22 cellular contexts compared by ENCODE assay signal in genomic region chr1:42762269-42762668, GRCh38. TPM values are rescaled to one million over a fixed set of nuclear protein-coding genes. Genes with fewer than 3 reads are reported as not detected.
DNase-seq lines count a peak whose midpoint lies in the region; ATAC-seq, FAIRE-seq and TF ChIP-seq lines count a peak whose summit lies in the region.
"Had no signal": no experiment of that assay in that cellular context is flagged by ENCODE, and none has a peak within 500 bp of the region (broad histone marks: within the 10 kb centered on the region; RNA-seq: fewer than 3 reads in every experiment).

No MANE protein-coding gene starts in this region.

- BruUV-seq in HepG2 (replicated peaks; lab: Mats Ljungman, UMichigan), result no TSS peak

- H2AK5ac ChIP-seq in trophoblast cell (ENCODE audit: low read length), result no peak overlapping the region

- H3K9ac ChIP-seq in HepG2 (ENCODE audit: insufficient read depth, low read depth, low read length) (no peak overlapping the region), Loucy (ENCODE audit: low read depth, low read length, poor library complexity, severe bottlenecking) (no peak overlapping the region), trophoblast cell (ENCODE audit: low read length) (peak overlapping the region; percentile 9), Karpas-422 (ENCODE audit: low read length) (no peak overlapping the region)

- H2BK5ac ChIP-seq in trophoblast cell (ENCODE audit: low read depth, low read length, poor library complexity), result no peak overlapping the region

- no peak overlapping the region for H2BK120ac ChIP-seq in trophoblast cell (ENCODE audit: insufficient read depth, low read length, poor library complexity)

- H3K4ac ChIP-seq in trophoblast cell (ENCODE audit: low read depth, low read length), result no peak overlapping the region

- peaks cover 24% of the 10 kb centered on the region for H3K4me1 ChIP-seq in HepG2 (ENCODE audit: insufficient read depth, low read length)
- peaks cover 0 to 11% (median 7%) of the 10 kb centered on the region in 4 donors for H3K4me1 ChIP-seq in right lobe of liver
- peaks cover 28% of the 10 kb centered on the region for H3K4me1 ChIP-seq in Loucy (ENCODE audit: insufficient read depth, low read length, poor library complexity, severe bottlenecking)
- H3K4me1 ChIP-seq in trophoblast cell (ENCODE audit: control insufficient read depth in 1 of 2, insufficient read depth in 2 of 2, low read length in 2 of 2), result peaks cover 0 to 3% of the 10 kb centered on the region in 2 experiments
- peaks cover 28% of the 10 kb centered on the region for H3K4me1 ChIP-seq in Karpas-422 (ENCODE audit: low read length)

- peak overlapping the region; percentile 52 for H3K27ac Mint-ChIP-seq in dendritic cell treated with granulocyte-macrophage colony-stimulating factor and Interleukin-4, amounts not matched to agents 40 ng/mL and 50 ng/mL, for 4 days
- H3K27ac Mint-ChIP-seq: B cell had no signal

- TF ChIP-seq EP300 in HepG2 (IDR thresholded peaks at IDR 0.05; ENCODE audit: low read depth in 2 of 2, low read length in 2 of 2) (no peak), HepG2 (CRISPR knock-in tag; IDR thresholded peaks at IDR 0.05; ENCODE audit: borderline replicate concordance) (no peak)

- H3K27ac ChIP-seq in HepG2 (ENCODE audit: extremely low read length, insufficient read depth, low read length), result peak overlapping the region; percentile 9
- H3K27ac ChIP-seq in right lobe of liver, result no peak overlapping the region
- H3K27ac ChIP-seq in trophoblast cell (ENCODE audit: low read depth, low read length), result no peak overlapping the region
- no peak overlapping the region for H3K27ac ChIP-seq in Karpas-422 (ENCODE audit: low read length)

- H3K4me2 ChIP-seq in HepG2 (ENCODE audit: low read depth, low read length) (no peak overlapping the region), Loucy (ENCODE audit: low read depth, low read length, poor library complexity, severe bottlenecking) (peak overlapping the region; percentile 41), trophoblast cell (ENCODE audit: low read length) (no peak overlapping the region), Karpas-422 (ENCODE audit: low read depth, low read length, poor library complexity, severe bottlenecking) (no peak overlapping the region)

- peak overlapping the region; percentile 35 for H3K18ac ChIP-seq in trophoblast cell (ENCODE audit: low read length)

- no peak for FAIRE-seq in HepG2 (lab: Jason Lieb, UNC)

- H3K79me1 ChIP-seq in trophoblast cell (ENCODE audit: low read length), result peaks cover 9% of the 10 kb centered on the region

- H4K91ac ChIP-seq in trophoblast cell (ENCODE audit: low read depth, low read length), result no peak overlapping the region

- ATAC-seq in HepG2 (no peak), right lobe of liver (no peak)

- 72% methylated on average over 5 of the region's 5 CpGs for WGBS in HepG2 (ENCODE audit: low lambda C conversion rate)
- WGBS in right lobe of liver (ENCODE audit: insufficient coverage, low coverage, low lambda C conversion rate, missing lambda C conversion rate), result 67% methylated on average over 4 of the region's 5 CpGs
- no CpG with 5 or more reads among the region's 5 CpGs for WGBS in trophoblast cell (ENCODE audit: extremely low coverage, insufficient coverage, insufficient read length)

- DNase-seq in HepG2 (ENCODE audit: low spot score), result no peak
- no peak for DNase-seq in right lobe of liver
- DNase-seq in trophoblast cell, result no peak
- no peak for DNase-seq in Karpas-422
- DNase-seq in HuH-7.5 (ENCODE audit: low spot score), result no peak
- no peak for DNase-seq in activated CD8-positive, alpha-beta memory T cell treated with anti-CD3 and anti-CD28 coated beads for 24 hours
- DNase-seq: DMS153, GOT3, Kasumi-1, MG63, NCI-H1105 treated with DMSO at 0.1 percent for 48 hours, NCI-H146, NCI-H2029, NCI-H446, NCI-H526, RPMI8226, SHP77 had no signal

- H3K36me3 ChIP-seq in HepG2 (replicated peaks in 1 of 2; ENCODE audit: control insufficient read depth in 1 of 2, insufficient read depth in 2 of 2, low read length in 2 of 2) (peaks cover 4 to 31% of the 10 kb centered on the region in 2 experiments; a peak in 3 of 5 replicates), right lobe of liver (peaks cover 0 to 32% (median 11%) of the 10 kb centered on the region in 4 donors), Loucy (ENCODE audit: insufficient read depth, low read length) (peaks cover 20% of the 10 kb centered on the region; the same call in 1 of the 2 replicates), trophoblast cell (ENCODE audit: control insufficient read depth in 1 of 2, insufficient read depth in 2 of 2, low read length in 2 of 2) (peaks cover 15 to 24% of the 10 kb centered on the region in 2 experiments), Karpas-422 (ENCODE audit: insufficient read depth, low read length) (peaks cover 6% of the 10 kb centered on the region; the same call in 1 of the 2 replicates)

- H2AFZ ChIP-seq in HepG2 (ENCODE audit: low read length), result no peak overlapping the region
- H2AFZ ChIP-seq in Loucy (ENCODE audit: low read length), result no peak overlapping the region
- H2AFZ ChIP-seq in trophoblast cell (ENCODE audit: insufficient read depth, low read length, poor library complexity), result no peak overlapping the region
- H2AFZ ChIP-seq in Karpas-422 (ENCODE audit: low read length), result no peak overlapping the region

- in situ Hi-C loops in HepG2 (cut with HindIII; ENCODE audit: extremely low pct_ligation_motif_present, low pct_unique_long_range_greater_than_20kb), result no loop called here

- TF ChIP-seq CTCF in HepG2 (CRISPR knock-in tag; IDR thresholded peaks at IDR 0.05) (no peak), right lobe of liver (IDR thresholded peaks at IDR 0.05) (no peak), Loucy (conservative IDR thresholded peaks at IDR 0.05; ENCODE audit: low read length) (no peak)

- no peaks in the 10 kb centered on the region for H3F3A ChIP-seq in Loucy (ENCODE audit: low read depth)

- H3K23ac ChIP-seq in trophoblast cell (ENCODE audit: low read length), result no peak overlapping the region

- no peak for TF ChIP-seq POLR2A in HepG2 (IDR thresholded peaks at IDR 0.05; ENCODE audit: insufficient read depth in 1 of 2, low read depth in 2 of 2, low read length in 2 of 2)
- TF ChIP-seq POLR2A in right lobe of liver (IDR thresholded peaks at IDR 0.05), result no peak

- H3K4me3 ChIP-seq in HepG2 (replicated peaks in 1 of 3; ENCODE audit: insufficient read depth in 1 of 3, low read depth in 2 of 3, low read length in 3 of 3) (no peak overlapping the region), right lobe of liver (no peak overlapping the region), Loucy (ENCODE audit: low read length, poor library complexity, severe bottlenecking) (no peak overlapping the region), trophoblast cell (ENCODE audit: low read depth, low read length) (no peak overlapping the region), Karpas-422 (ENCODE audit: low read length) (no peak overlapping the region)
- H3K4me3 ChIP-seq: HAP-1, MG63 had no signal

- intact Hi-C loops in HepG2 (cut with micrococcal nuclease; ENCODE audit: unreplicated experiment) (no loop called here), right lobe of liver (cut with DNase I) (no loop called here)
- intact Hi-C loops in dendritic cell treated with granulocyte-macrophage colony-stimulating factor and Interleukin-4, amounts not matched to agents 40 ng/mL and 50 ng/mL, for 4 days (cut with micrococcal nuclease), result no loop called here

- H4K12ac ChIP-seq in trophoblast cell (ENCODE audit: low read depth, low read length), result no peak overlapping the region

- H3K79me2 ChIP-seq in HepG2 (ENCODE audit: insufficient read depth, low read length), result peaks cover 33% of the 10 kb centered on the region
- H3K79me2 ChIP-seq in Loucy (ENCODE audit: insufficient read depth, low read length), result peaks cover 38% of the 10 kb centered on the region
- peaks cover 8% of the 10 kb centered on the region for H3K79me2 ChIP-seq in trophoblast cell (ENCODE audit: control insufficient read depth, insufficient read depth, low read length, poor library complexity)
- peaks cover 32% of the 10 kb centered on the region for H3K79me2 ChIP-seq in Karpas-422 (ENCODE audit: low read length)

- no peak overlapping the region for H3K4me3 Mint-ChIP-seq in dendritic cell treated with granulocyte-macrophage colony-stimulating factor and Interleukin-4, amounts not matched to agents 40 ng/mL and 50 ng/mL, for 4 days
- H3K4me3 Mint-ChIP-seq: B cell had no signal

- H3K9me3 ChIP-seq in HepG2 (ENCODE audit: low read length) (no peaks in the 10 kb centered on the region), right lobe of liver (no peaks in the 10 kb centered on the region), Loucy (ENCODE audit: insufficient read depth, low read depth, low read length) (no peaks in the 10 kb centered on the region), trophoblast cell (ENCODE audit: insufficient read depth, low read depth, low read length) (no peaks in the 10 kb centered on the region), Karpas-422 (ENCODE audit: low read length) (no peaks in the 10 kb centered on the region)
- H3K9me3 ChIP-seq: HAP-1, MG63 had no signal

- no peak for TF ChIP-seq RAD21 in HepG2 (CRISPR knock-in tag; IDR thresholded peaks at IDR 0.05)

- no peaks in the 10 kb centered on the region for H3K9me3 Mint-ChIP-seq in dendritic cell treated with granulocyte-macrophage colony-stimulating factor and Interleukin-4, amounts not matched to agents 40 ng/mL and 50 ng/mL, for 4 days

- H3K27me3 Mint-ChIP-seq in dendritic cell treated with granulocyte-macrophage colony-stimulating factor and Interleukin-4, amounts not matched to agents 40 ng/mL and 50 ng/mL, for 4 days, result no peaks in the 10 kb centered on the region
- H3K27me3 Mint-ChIP-seq: B cell had no signal

- CTCF ChIA-PET in HepG2 (lab: Yijun Ruan, JAX; ENCODE audit: low intra/inter-chr PET ratio, low total read pairs), result no interaction called here

- H4K8ac ChIP-seq in trophoblast cell (ENCODE audit: low read depth, low read length), result no peak overlapping the region

- no peaks in the 10 kb centered on the region; a peak in 1 of 5 replicates for H3K27me3 ChIP-seq in HepG2 (ENCODE audit: control insufficient read depth in 1 of 2, insufficient read depth in 2 of 2, low read length in 2 of 2)
- no peaks in the 10 kb centered on the region for H3K27me3 ChIP-seq in right lobe of liver
- no peaks in the 10 kb centered on the region for H3K27me3 ChIP-seq in Loucy (ENCODE audit: insufficient read depth, low read length, poor library complexity, severe bottlenecking)
- H3K27me3 ChIP-seq in trophoblast cell (ENCODE audit: insufficient read depth, low read length), result no peaks in the 10 kb centered on the region
- no peaks in the 10 kb centered on the region for H3K27me3 ChIP-seq in Karpas-422 (ENCODE audit: low read length)
- H3K27me3 ChIP-seq: MG63 had no signal

- peaks cover 26% of the 10 kb centered on the region for H3K4me1 Mint-ChIP-seq in dendritic cell treated with granulocyte-macrophage colony-stimulating factor and Interleukin-4, amounts not matched to agents 40 ng/mL and 50 ng/mL, for 4 days (ENCODE audit: low read depth)

- H4K20me1 ChIP-seq in HepG2 (ENCODE audit: insufficient read depth, low read length) (no peaks in the 10 kb centered on the region; the same call in 1 of the 2 replicates), Loucy (ENCODE audit: insufficient read depth, low read length, poor library complexity, severe bottlenecking) (peaks cover 18% of the 10 kb centered on the region), Karpas-422 (ENCODE audit: insufficient read depth, low read depth, low read length) (no peaks in the 10 kb centered on the region)

- no peak overlapping the region for H2BK12ac ChIP-seq in trophoblast cell (ENCODE audit: low read length)

- H3K14ac ChIP-seq in trophoblast cell (ENCODE audit: low read length), result no peak overlapping the region

- H3K9me2 ChIP-seq in Loucy (replicated peaks; ENCODE audit: low read depth, low read length) (no peaks in the 10 kb centered on the region), Karpas-422 (replicated peaks; ENCODE audit: insufficient read depth, low read length) (no peaks in the 10 kb centered on the region)

- POLR2A ChIA-PET in HepG2 (lab: Yijun Ruan, JAX), result no interaction called here

- peaks cover 43% of the 10 kb centered on the region for H3K36me3 Mint-ChIP-seq in dendritic cell treated with granulocyte-macrophage colony-stimulating factor and Interleukin-4, amounts not matched to agents 40 ng/mL and 50 ng/mL, for 4 days (ENCODE audit: low read depth)

RNA-seq across cellular contexts. Expression of gene P3H1, which starts 4.6 kb away (rescaled TPM):
- 18.7 and 64.6 TPM in 2 replicates for total RNA-seq in HepG2 (2016; rRNA removed; fragmentation: Illumina TruSeq; extraction: Trizol)
- total RNA-seq in HepG2 (2016; cell fraction: cytosol; rRNA removed; fragmentation: Illumina TruSeq; extraction: Trizol; ENCODE audit: low read depth), result 7.7 and 10.2 TPM in 2 replicates
- total RNA-seq in HepG2 (2016; cell fraction: insoluble cytoplasmic fraction; rRNA removed; fragmentation: Illumina TruSeq; extraction: Trizol), result 17.1 and 62.4 TPM in 2 replicates
- 13.7 and 16.5 TPM in 2 replicates for total RNA-seq in HepG2 (2016; cell fraction: membrane; rRNA removed; fragmentation: Illumina TruSeq; extraction: Trizol)
- total RNA-seq in HepG2 (2016; cell fraction: nucleus; rRNA removed; fragmentation: Illumina TruSeq; extraction: Trizol), result 78.4 and 82.0 TPM in 2 replicates
- polyA plus RNA-seq in HepG2 (2011; rRNA removed), result 113 and 120 TPM in 2 replicates
- 56.7 and 104 TPM in 2 replicates for polyA plus RNA-seq in HepG2 (2011; cell fraction: cytosol; rRNA removed)
- polyA plus RNA-seq in HepG2 (2011; cell fraction: nucleus; rRNA removed), result 450 and 596 TPM in 2 replicates
- polyA plus RNA-seq in HepG2 (2012), result 41.5 and 50.0 TPM in 2 replicates
- polyA plus RNA-seq in HepG2 (2016; cell fraction: cytosol; fragmentation: Illumina TruSeq; extraction: Trizol; ENCODE audit: low read depth), result 9.2 and 9.6 TPM in 2 replicates
- 19.1 and 25.3 TPM in 2 replicates for polyA plus RNA-seq in HepG2 (2016; cell fraction: insoluble cytoplasmic fraction; fragmentation: Illumina TruSeq; extraction: Trizol; ENCODE audit: low read depth)
- 9.6 and 14.2 TPM in 2 replicates for polyA plus RNA-seq in HepG2 (2016; cell fraction: membrane; fragmentation: Illumina TruSeq; extraction: Trizol; ENCODE audit: low read depth)
- polyA plus RNA-seq in HepG2 (2016; cell fraction: nucleus; fragmentation: Illumina TruSeq; extraction: Trizol; ENCODE audit: insufficient read depth, low read depth), result 186 and 190 TPM in 2 replicates
- 93.6 and 129 TPM in 2 replicates for polyA minus RNA-seq in HepG2 (2011; rRNA and poly(A)+ RNA removed; ENCODE audit: low replicate concordance)
- 49.2 and 50.5 TPM in 2 replicates for polyA minus RNA-seq in HepG2 (2011; cell fraction: cytosol; rRNA and poly(A)+ RNA removed)
- 100 and 101 TPM in 2 replicates for polyA minus RNA-seq in HepG2 (2011; cell fraction: nucleus; rRNA and poly(A)+ RNA removed)
- 10 to 100 TPM; 19.7 to 25.3 (median 21.6) TPM for total RNA-seq in right lobe of liver
- 72.4 and 74.8 TPM in 2 replicates for polyA plus RNA-seq in trophoblast cell (2013)
- total RNA-seq in Karpas-422 (2014; rRNA removed; shearing (Covaris generic); ENCODE audit: low replicate concordance), result 18.1 and 49.1 TPM in 2 replicates

RNA-seq across cellular contexts. Expression of gene C1orf50, which starts 4.8 kb away (rescaled TPM):
- 4.8 and 5.3 TPM in 2 replicates for total RNA-seq in HepG2 (2016; rRNA removed; fragmentation: Illumina TruSeq; extraction: Trizol)
- total RNA-seq in HepG2 (2016; cell fraction: cytosol; rRNA removed; fragmentation: Illumina TruSeq; extraction: Trizol; ENCODE audit: low read depth), result 10.8 and 12.2 TPM in 2 replicates
- total RNA-seq in HepG2 (2016; cell fraction: insoluble cytoplasmic fraction; rRNA removed; fragmentation: Illumina TruSeq; extraction: Trizol), result 2.9 and 3.7 TPM in 2 replicates
- 3.9 and 5.2 TPM in 2 replicates for total RNA-seq in HepG2 (2016; cell fraction: membrane; rRNA removed; fragmentation: Illumina TruSeq; extraction: Trizol)
- total RNA-seq in HepG2 (2016; cell fraction: nucleus; rRNA removed; fragmentation: Illumina TruSeq; extraction: Trizol), result 2.9 and 5.1 TPM in 2 replicates
- 4.3 and 5.5 TPM in 2 replicates for polyA plus RNA-seq in HepG2 (2011; rRNA removed)
- 3.5 and 5.8 TPM in 2 replicates for polyA plus RNA-seq in HepG2 (2011; cell fraction: cytosol; rRNA removed)
- polyA plus RNA-seq in HepG2 (2011; cell fraction: nucleus; rRNA removed), result 1.6 and 3.2 TPM in 2 replicates
- polyA plus RNA-seq in HepG2 (2012), result 2.2 and 6.4 TPM in 2 replicates
- polyA plus RNA-seq in HepG2 (2016; cell fraction: cytosol; fragmentation: Illumina TruSeq; extraction: Trizol; ENCODE audit: low read depth), result 5.6 and 5.8 TPM in 2 replicates
- polyA plus RNA-seq in HepG2 (2016; cell fraction: insoluble cytoplasmic fraction; fragmentation: Illumina TruSeq; extraction: Trizol; ENCODE audit: low read depth), result 6.1 and 6.6 TPM in 2 replicates
- 5.2 and 6.0 TPM in 2 replicates for polyA plus RNA-seq in HepG2 (2016; cell fraction: membrane; fragmentation: Illumina TruSeq; extraction: Trizol; ENCODE audit: low read depth)
- polyA plus RNA-seq in HepG2 (2016; cell fraction: nucleus; fragmentation: Illumina TruSeq; extraction: Trizol; ENCODE audit: insufficient read depth, low read depth), result 5.7 and 7.0 TPM in 2 replicates
- 1.6 and 1.8 TPM in 2 replicates for polyA minus RNA-seq in HepG2 (2011; rRNA and poly(A)+ RNA removed; ENCODE audit: low replicate concordance)
- polyA minus RNA-seq in HepG2 (2011; cell fraction: cytosol; rRNA and poly(A)+ RNA removed), result 1.3 and 2.1 TPM in 2 replicates
- polyA minus RNA-seq in HepG2 (2011; cell fraction: nucleus; rRNA and poly(A)+ RNA removed), result 8.0 and 9.6 TPM in 2 replicates
- total RNA-seq in right lobe of liver, result 1 to 10 TPM; 4.7 to 6.4 (median 5.3) TPM
- 1.8 and 3.0 TPM in 2 replicates for polyA plus RNA-seq in trophoblast cell (2013)
- total RNA-seq in Karpas-422 (2014; rRNA removed; shearing (Covaris generic); ENCODE audit: low replicate concordance), result 5.5 and 12.2 TPM in 2 replicates

RNA-seq across cellular contexts. Expression of gene CLDN19, which starts 22.2 kb away (rescaled TPM):
- total RNA-seq in HepG2 (2016; rRNA removed; fragmentation: Illumina TruSeq; extraction: Trizol) (4.3 and 7.6 TPM in 2 replicates), right lobe of liver (1 to 10 TPM in 1 of 6 experiments, not detected in 5; 1.0 TPM)
- 1.0 and 1.9 TPM in 2 replicates for total RNA-seq in HepG2 (2016; cell fraction: cytosol; rRNA removed; fragmentation: Illumina TruSeq; extraction: Trizol; ENCODE audit: low read depth)
- 3.7 and 6.4 TPM in 2 replicates for total RNA-seq in HepG2 (2016; cell fraction: insoluble cytoplasmic fraction; rRNA removed; fragmentation: Illumina TruSeq; extraction: Trizol)
- total RNA-seq in HepG2 (2016; cell fraction: membrane; rRNA removed; fragmentation: Illumina TruSeq; extraction: Trizol), result 4.7 and 5.3 TPM in 2 replicates
- total RNA-seq in HepG2 (2016; cell fraction: nucleus; rRNA removed; fragmentation: Illumina TruSeq; extraction: Trizol), result 5.6 and 6.8 TPM in 2 replicates
- polyA plus RNA-seq in HepG2 (2011; rRNA removed), result 5.0 and 5.3 TPM in 2 replicates
- polyA plus RNA-seq in HepG2 (2011; cell fraction: cytosol; rRNA removed), result 3.6 and 5.9 TPM in 2 replicates
- 4.7 and 5.6 TPM in 2 replicates for polyA plus RNA-seq in HepG2 (2011; cell fraction: nucleus; rRNA removed)
- 2.5 and 3.7 TPM in 2 replicates for polyA plus RNA-seq in HepG2 (2012)
- polyA plus RNA-seq in HepG2 (2016; cell fraction: cytosol; fragmentation: Illumina TruSeq; extraction: Trizol; ENCODE audit: low read depth), result 2.8 and 3.0 TPM in 2 replicates
- polyA plus RNA-seq in HepG2 (2016; cell fraction: insoluble cytoplasmic fraction; fragmentation: Illumina TruSeq; extraction: Trizol; ENCODE audit: low read depth), result 3.9 and 4.5 TPM in 2 replicates
- polyA plus RNA-seq in HepG2 (2016; cell fraction: membrane; fragmentation: Illumina TruSeq; extraction: Trizol; ENCODE audit: low read depth), result 5.5 TPM in 2 replicates
- polyA plus RNA-seq in HepG2 (2016; cell fraction: nucleus; fragmentation: Illumina TruSeq; extraction: Trizol; ENCODE audit: insufficient read depth, low read depth), result 8.6 and 9.4 TPM in 2 replicates
- 10.8 TPM in 1 of 2 replicates, not detected in the other for polyA minus RNA-seq in HepG2 (2011; rRNA and poly(A)+ RNA removed; ENCODE audit: low replicate concordance)
- 2.8 and 2.9 TPM in 2 replicates for polyA minus RNA-seq in HepG2 (2011; cell fraction: cytosol; rRNA and poly(A)+ RNA removed)
- polyA minus RNA-seq in HepG2 (2011; cell fraction: nucleus; rRNA and poly(A)+ RNA removed), result 1.2 and 2.1 TPM in 2 replicates
- 1.8 TPM in 2 replicates for polyA plus RNA-seq in trophoblast cell (2013)
- total RNA-seq in Karpas-422 (2014; rRNA removed; shearing (Covaris generic); ENCODE audit: low replicate concordance), result not detected in 2 replicates
- total RNA-seq: B cell, SK-MEL-5 had no signal

RNA-seq across cellular contexts. Expression of gene TMEM269, which starts 22.5 kb away (rescaled TPM):
- total RNA-seq in HepG2 (2016; rRNA removed; fragmentation: Illumina TruSeq; extraction: Trizol), result 0.15 and 0.24 TPM in 2 replicates
- not detected in 2 replicates for total RNA-seq in HepG2 (2016; cell fraction: cytosol; rRNA removed; fragmentation: Illumina TruSeq; extraction: Trizol; ENCODE audit: low read depth)
- 0.11 TPM in 1 of 2 replicates, not detected in the other for total RNA-seq in HepG2 (2016; cell fraction: insoluble cytoplasmic fraction; rRNA removed; fragmentation: Illumina TruSeq; extraction: Trizol)
- 0.06 TPM in 1 of 2 replicates, not detected in the other for total RNA-seq in HepG2 (2016; cell fraction: membrane; rRNA removed; fragmentation: Illumina TruSeq; extraction: Trizol)
- 0.28 TPM in 1 of 2 replicates, not detected in the other for total RNA-seq in HepG2 (2016; cell fraction: nucleus; rRNA removed; fragmentation: Illumina TruSeq; extraction: Trizol)
- polyA plus RNA-seq in HepG2 (2011; rRNA removed), result 0.14 and 0.21 TPM in 2 replicates
- 0.04 and 0.05 TPM in 2 replicates for polyA plus RNA-seq in HepG2 (2011; cell fraction: cytosol; rRNA removed)
- polyA plus RNA-seq in HepG2 (2011; cell fraction: nucleus; rRNA removed), result 0.24 and 0.28 TPM in 2 replicates
- 0.32 and 0.42 TPM in 2 replicates for polyA plus RNA-seq in HepG2 (2012)
- polyA plus RNA-seq in HepG2 (2016; cell fraction: cytosol; fragmentation: Illumina TruSeq; extraction: Trizol; ENCODE audit: low read depth), result 0.03 TPM in 1 of 2 replicates, not detected in the other
- polyA plus RNA-seq in HepG2 (2016; cell fraction: insoluble cytoplasmic fraction; fragmentation: Illumina TruSeq; extraction: Trizol; ENCODE audit: low read depth), result 0.09 and 0.15 TPM in 2 replicates
- polyA plus RNA-seq in HepG2 (2016; cell fraction: membrane; fragmentation: Illumina TruSeq; extraction: Trizol; ENCODE audit: low read depth), result 0.07 TPM in 1 of 2 replicates, not detected in the other
- 0.53 and 0.57 TPM in 2 replicates for polyA plus RNA-seq in HepG2 (2016; cell fraction: nucleus; fragmentation: Illumina TruSeq; extraction: Trizol; ENCODE audit: insufficient read depth, low read depth)
- 0.80 and 1.0 TPM in 2 replicates for polyA minus RNA-seq in HepG2 (2011; rRNA and poly(A)+ RNA removed; ENCODE audit: low replicate concordance)
- polyA minus RNA-seq in HepG2 (2011; cell fraction: cytosol; rRNA and poly(A)+ RNA removed), result not detected in 2 replicates
- polyA minus RNA-seq in HepG2 (2011; cell fraction: nucleus; rRNA and poly(A)+ RNA removed), result 0.37 and 0.39 TPM in 2 replicates
- under 1 TPM in 1 of 6 experiments, not detected in 5; 0.07 TPM for total RNA-seq in right lobe of liver
- polyA plus RNA-seq in trophoblast cell (2013), result 0.18 and 0.25 TPM in 2 replicates
- not detected in 2 replicates for total RNA-seq in Karpas-422 (2014; rRNA removed; shearing (Covaris generic); ENCODE audit: low replicate concordance)
- total RNA-seq: SK-MEL-5 had no signal

RNA-seq across cellular contexts. Expression of gene ERMAP, which starts 54.7 kb away (rescaled TPM):
- total RNA-seq in HepG2 (2016; rRNA removed; fragmentation: Illumina TruSeq; extraction: Trizol) (2.6 and 4.4 TPM in 2 replicates), right lobe of liver (10 to 100 TPM in 4 of 6 experiments, 1 to 10 TPM in 2; 6.6 to 16.2 (median 13.9) TPM)
- 2.1 and 2.2 TPM in 2 replicates for total RNA-seq in HepG2 (2016; cell fraction: cytosol; rRNA removed; fragmentation: Illumina TruSeq; extraction: Trizol; ENCODE audit: low read depth)
- 2.2 and 4.0 TPM in 2 replicates for total RNA-seq in HepG2 (2016; cell fraction: insoluble cytoplasmic fraction; rRNA removed; fragmentation: Illumina TruSeq; extraction: Trizol)
- total RNA-seq in HepG2 (2016; cell fraction: membrane; rRNA removed; fragmentation: Illumina TruSeq; extraction: Trizol), result 2.5 and 3.6 TPM in 2 replicates
- 3.9 and 4.6 TPM in 2 replicates for total RNA-seq in HepG2 (2016; cell fraction: nucleus; rRNA removed; fragmentation: Illumina TruSeq; extraction: Trizol)
- 2.2 and 2.4 TPM in 2 replicates for polyA plus RNA-seq in HepG2 (2011; rRNA removed)
- polyA plus RNA-seq in HepG2 (2011; cell fraction: cytosol; rRNA removed), result 1.8 and 1.9 TPM in 2 replicates
- polyA plus RNA-seq in HepG2 (2011; cell fraction: nucleus; rRNA removed), result 3.2 and 4.1 TPM in 2 replicates
- polyA plus RNA-seq in HepG2 (2012), result 1.9 and 2.7 TPM in 2 replicates
- polyA plus RNA-seq in HepG2 (2016; cell fraction: cytosol; fragmentation: Illumina TruSeq; extraction: Trizol; ENCODE audit: low read depth), result 1.0 and 1.5 TPM in 2 replicates
- polyA plus RNA-seq in HepG2 (2016; cell fraction: insoluble cytoplasmic fraction; fragmentation: Illumina TruSeq; extraction: Trizol; ENCODE audit: low read depth), result 1.4 and 1.8 TPM in 2 replicates
- polyA plus RNA-seq in HepG2 (2016; cell fraction: membrane; fragmentation: Illumina TruSeq; extraction: Trizol; ENCODE audit: low read depth), result 2.2 TPM in 2 replicates
- 5.5 and 6.9 TPM in 2 replicates for polyA plus RNA-seq in HepG2 (2016; cell fraction: nucleus; fragmentation: Illumina TruSeq; extraction: Trizol; ENCODE audit: insufficient read depth, low read depth)
- polyA minus RNA-seq in HepG2 (2011; rRNA and poly(A)+ RNA removed; ENCODE audit: low replicate concordance), result 2.7 and 3.5 TPM in 2 replicates
- 1.4 and 2.6 TPM in 2 replicates for polyA minus RNA-seq in HepG2 (2011; cell fraction: cytosol; rRNA and poly(A)+ RNA removed)
- polyA minus RNA-seq in HepG2 (2011; cell fraction: nucleus; rRNA and poly(A)+ RNA removed), result 8.1 and 9.9 TPM in 2 replicates
- polyA plus RNA-seq in trophoblast cell (2013), result 2.9 and 3.2 TPM in 2 replicates
- 0.54 and 1.6 TPM in 2 replicates for total RNA-seq in Karpas-422 (2014; rRNA removed; shearing (Covaris generic); ENCODE audit: low replicate concordance)
